In genomic region chrX:126395909-126396308, GRCh38 we compare ENCODE assay signal across 29 cellular contexts.
"Had no signal": no experiment of that assay in that cellular context is flagged by ENCODE, and none has a peak within 500 bp of the region (broad histone marks: within the 10 kb centered on the region; RNA-seq: fewer than 3 reads in every experiment).

No MANE protein-coding gene starts in this region.

- H3K27me3 ChIP-seq: colonic mucosa, esophagus muscularis mucosa, esophagus squamous epithelium, foreskin keratinocyte, gastrocnemius medialis, gastroesophageal sphincter, heart left ventricle, heart right ventricle had no signal

- H3K9me3 ChIP-seq: colonic mucosa, esophagus muscularis mucosa, esophagus squamous epithelium, gastrocnemius medialis, gastroesophageal sphincter, heart left ventricle, heart right ventricle had no signal

- FAIRE-seq: colon, endometrium, endothelial cell of umbilical vein, frontal cortex had no signal

- H3K27ac Mint-ChIP-seq: dendritic cell treated with granulocyte-macrophage colony-stimulating factor and Interleukin-4, amounts not matched to agents 40 ng/mL and 50 ng/mL, for 4 days; effector memory CD8-positive, alpha-beta T cell; endodermal cell had no signal

- DNase-seq: colonic mucosa; cortex of kidney; dermis blood vessel endothelial cell; dorsolateral prefrontal cortex; effector CD4-positive, alpha-beta T cell; effector CD8-positive, alpha-beta T cell; effector memory CD4-positive, alpha-beta T cell; effector memory CD8-positive, alpha-beta T cell; endodermal cell; erythroblast; esophagus squamous epithelium; foreskin fibroblast; foreskin keratinocyte; foreskin melanocyte; gastrocnemius medialis; glutamatergic neuron; head of caudate nucleus; heart left ventricle; heart right ventricle had no signal

- H3K4me1 ChIP-seq: colonic mucosa, esophagus muscularis mucosa, esophagus squamous epithelium, foreskin keratinocyte, gastrocnemius medialis, gastroesophageal sphincter, heart left ventricle, heart right ventricle had no signal

- H3K4me3 ChIP-seq: colonic mucosa, coronary artery, dorsolateral prefrontal cortex, esophagus muscularis mucosa, esophagus squamous epithelium, gastrocnemius medialis, gastroesophageal sphincter, heart left ventricle, heart right ventricle had no signal

- H3K36me3 ChIP-seq: colonic mucosa, esophagus muscularis mucosa, esophagus squamous epithelium, gastrocnemius medialis, gastroesophageal sphincter, heart left ventricle, heart right ventricle had no signal

- H3K27me3 Mint-ChIP-seq: dendritic cell treated with granulocyte-macrophage colony-stimulating factor and Interleukin-4, amounts not matched to agents 40 ng/mL and 50 ng/mL, for 4 days; effector memory CD8-positive, alpha-beta T cell had no signal

- H3K27ac ChIP-seq: colonic mucosa, coronary artery, dorsolateral prefrontal cortex, epithelial cell of prostate, esophagus muscularis mucosa, esophagus squamous epithelium, foreskin keratinocyte, gastrocnemius medialis, gastroesophageal sphincter, heart left ventricle, heart right ventricle had no signal

- H3K4me3 Mint-ChIP-seq: dendritic cell treated with granulocyte-macrophage colony-stimulating factor and Interleukin-4, amounts not matched to agents 40 ng/mL and 50 ng/mL, for 4 days; effector memory CD8-positive, alpha-beta T cell; endodermal cell had no signal

- ATAC-seq: effector memory CD8-positive, alpha-beta T cell; esophagus mucosa; foreskin keratinocyte; gastrocnemius medialis; gastroesophageal sphincter; heart left ventricle; heart right ventricle had no signal

- H3K9me3 Mint-ChIP-seq: dendritic cell treated with granulocyte-macrophage colony-stimulating factor and Interleukin-4, amounts not matched to agents 40 ng/mL and 50 ng/mL, for 4 days; effector memory CD8-positive, alpha-beta T cell; endodermal cell had no signal
